8 cellular contexts compared by ENCODE assay signal in the genomic region with DNA sequence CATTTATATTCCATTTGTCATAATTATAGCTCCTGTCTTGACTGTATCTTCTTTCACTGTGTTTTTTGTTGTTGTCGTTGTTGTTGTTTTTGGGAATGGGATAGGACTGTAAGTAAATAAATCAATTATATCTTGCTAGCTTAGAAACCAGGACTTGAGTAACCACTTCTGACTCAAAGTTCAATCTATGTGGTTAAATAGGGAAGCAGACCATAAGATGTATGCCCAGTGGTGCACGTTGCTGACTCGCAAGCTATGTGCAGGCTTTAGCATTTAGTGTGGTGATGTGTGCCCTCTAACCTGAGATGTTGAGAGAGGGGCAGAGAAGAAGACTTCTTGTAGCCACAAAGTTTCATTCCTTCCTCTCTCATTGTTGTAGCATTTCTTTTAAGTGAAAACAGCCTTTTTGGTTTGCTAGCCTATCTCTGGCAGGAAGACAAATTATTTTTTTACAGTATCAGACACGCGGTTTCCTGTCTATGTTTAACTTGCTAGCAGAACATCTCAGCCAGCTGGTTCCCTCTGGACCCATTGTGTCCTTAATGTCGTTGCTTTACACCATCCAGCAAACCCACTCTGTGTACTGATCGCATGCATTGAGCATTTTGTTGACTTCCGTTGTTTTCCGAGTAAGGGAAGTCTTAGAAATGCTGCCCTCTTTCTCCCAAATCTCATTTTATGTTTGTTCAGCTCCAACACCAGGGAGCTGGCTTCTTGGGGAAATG. TPM values are rescaled to one million over a fixed set of nuclear protein-coding genes. Genes with fewer than 3 reads are reported as not detected.
DNase-seq lines count a peak whose midpoint lies in the region; ATAC-seq, FAIRE-seq and TF ChIP-seq lines count a peak whose summit lies in the region.

No MANE protein-coding gene starts in this region.

- DNase-seq in A673 (ENCODE audit: low spot score) (peak; percentile 84), SIG-M5 treated with dmso at 0.1 percent for 504 hours (lab: John Stamatoyannopoulos, UW; ENCODE audit: unreplicated experiment) (peak; percentile 72), bronchial epithelial cell (ENCODE audit: low read depth) (peak; percentile 78), HepG2 (ENCODE audit: low spot score) (peak; percentile 32), transverse colon (no peak), DMS 273 treated with DMSO at 0.1 percent for 48 hours (lab: John Stamatoyannopoulos, UW) (no peak)

- no peak overlapping the region for H3K9ac ChIP-seq in HepG2 (ENCODE audit: insufficient read depth, low read depth, low read length)

- H4K20me1 ChIP-seq in HepG2 (ENCODE audit: insufficient read depth, low read length) = peaks cover 90% of the 10 kb centered on the region

- H3K36me3 ChIP-seq in A673 (ENCODE audit: insufficient read depth, low read length, poor library complexity, severe bottlenecking) (no peaks in the 10 kb centered on the region), bronchial epithelial cell (ENCODE audit: control insufficient read depth, insufficient read depth, low read length) (peaks cover 2% of the 10 kb centered on the region), HepG2 (replicated peaks in 1 of 2; ENCODE audit: control insufficient read depth in 1 of 2, insufficient read depth in 2 of 2, low read length in 2 of 2) (peaks cover 47 to 98% of the 10 kb centered on the region in 2 experiments), transverse colon (peaks cover 0 to 19% (median 4%) of the 10 kb centered on the region in 4 donors)

- no peak for FAIRE-seq in bronchial epithelial cell (lab: Jason Lieb, UNC)
- peak; percentile 15 for FAIRE-seq in HepG2 (lab: Jason Lieb, UNC)

- no peaks in the 10 kb centered on the region for H3K27me3 ChIP-seq in A673 (replicated peaks; ENCODE audit: insufficient read depth, low read depth, low read length, poor library complexity)
- no peaks in the 10 kb centered on the region for H3K27me3 ChIP-seq in bronchial epithelial cell (ENCODE audit: control insufficient read depth, insufficient read depth, low read length)
- H3K27me3 ChIP-seq in HepG2 (ENCODE audit: control insufficient read depth in 1 of 2, insufficient read depth in 2 of 2, low read length in 2 of 2) = no peaks in the 10 kb centered on the region
- H3K27me3 ChIP-seq in transverse colon = no peaks in the 10 kb centered on the region

- WGBS in HepG2 (ENCODE audit: low lambda C conversion rate) = 80% methylated on average over 9 of the region's 9 CpGs
- WGBS in transverse colon (ENCODE audit: low coverage in 1 of 2), 2 donors = 52 to 56% methylated on average over 5 to 9 of the region's 9 CpGs

- ATAC-seq in GM19324 (IDR thresholded peaks at IDR 0.05; ENCODE audit: low FRiP score, unreplicated experiment) (peak; percentile 83), HG03196 (IDR thresholded peaks at IDR 0.05; ENCODE audit: unreplicated experiment) (peak; percentile 94), HepG2 (peak; percentile 17; the same call in 2 of the 3 replicates)

- H3K4me2 ChIP-seq in HepG2 (ENCODE audit: low read depth, low read length) = no peak overlapping the region

- POLR2A ChIA-PET in A673 (lab: Charles Lee; ENCODE audit: low non-redundant PET) = no interaction called here
- POLR2A ChIA-PET in HepG2 (lab: Yijun Ruan, JAX) = interaction anchor here (0.9 to 1.5 kb wide), 2 partner anchors 52 to 399 kb away, joined by 3 to 6 read pairs; partner anchors contain the start of gene TGFBR2

- peaks cover 92% of the 10 kb centered on the region for H3K79me2 ChIP-seq in HepG2 (ENCODE audit: insufficient read depth, low read length)

- H3K4me3 ChIP-seq in A673 (ENCODE audit: low read depth, low read length, poor library complexity, severe bottlenecking) (peak overlapping the region; percentile 5), bronchial epithelial cell (ENCODE audit: low read depth, low read length) (no peak overlapping the region), HepG2 (replicated peaks in 1 of 3; ENCODE audit: insufficient read depth in 1 of 3, low read depth in 2 of 3, low read length in 3 of 3) (no peak overlapping the region), transverse colon (peak overlapping the region in 1 of 4 donors; percentile 0)

- peak; percentile 42 for TF ChIP-seq CTCF in A673 (conservative IDR thresholded peaks at IDR 0.05; ENCODE audit: low read depth, low read length)
- TF ChIP-seq CTCF in bronchial epithelial cell (IDR thresholded peaks at IDR 0.05; ENCODE audit: insufficient read depth, low read length, severe bottlenecking) = no peak
- TF ChIP-seq CTCF in HepG2 (CRISPR knock-in tag; IDR thresholded peaks at IDR 0.05) = no peak
- TF ChIP-seq CTCF in transverse colon (IDR thresholded peaks at IDR 0.05) = no peak

- H2AFZ ChIP-seq in HepG2 (ENCODE audit: low read length) = no peak overlapping the region

- BruUV-seq in A673 (replicated peaks; lab: Mats Ljungman, UMichigan) (no TSS peak), HepG2 (replicated peaks; lab: Mats Ljungman, UMichigan) (TSS peak; percentile 3)

- H3K4me1 ChIP-seq in A673 (ENCODE audit: insufficient read depth, low read length, poor library complexity, severe bottlenecking) (peaks cover 98% of the 10 kb centered on the region), HepG2 (ENCODE audit: insufficient read depth, low read length) (peaks cover 74% of the 10 kb centered on the region), transverse colon (peaks cover 14 to 76% (median 37%) of the 10 kb centered on the region in 4 donors)

- TF ChIP-seq POLR2A in HepG2 (IDR thresholded peaks at IDR 0.05; ENCODE audit: insufficient read depth in 1 of 2, low read depth in 2 of 2, low read length in 2 of 2) = no peak
- TF ChIP-seq POLR2A in transverse colon (IDR thresholded peaks at IDR 0.05) = peak; percentile 8

- no peak for TF ChIP-seq RAD21 in HepG2 (CRISPR knock-in tag; IDR thresholded peaks at IDR 0.05)

- H3K9me3 ChIP-seq in A673 (ENCODE audit: low read depth, low read length, poor library complexity, severe bottlenecking) (no peaks in the 10 kb centered on the region), HepG2 (ENCODE audit: low read length) (no peaks in the 10 kb centered on the region), transverse colon (no peaks in the 10 kb centered on the region)

- TF ChIP-seq EP300 in HepG2 (IDR thresholded peaks at IDR 0.05; ENCODE audit: low read depth in 2 of 2, low read length in 2 of 2) = no peak
- no peak for TF ChIP-seq EP300 in HepG2 (CRISPR knock-in tag; IDR thresholded peaks at IDR 0.05; ENCODE audit: borderline replicate concordance)
- no peak for TF ChIP-seq EP300 in transverse colon (IDR thresholded peaks at IDR 0.05; ENCODE audit: low read depth)

- intact Hi-C loops in A673 (cut with micrococcal nuclease; ENCODE audit: unreplicated experiment) = loop anchor here (5.0 kb wide), 1 partner anchor 34 kb away; no protein-coding TSS in a partner anchor
- intact Hi-C loops in HepG2 (cut with micrococcal nuclease; ENCODE audit: unreplicated experiment) = loop anchor here (5.0 kb wide), 1 partner anchor 616 kb away; no protein-coding TSS in a partner anchor
- intact Hi-C loops in transverse colon (cut with DNase I; ENCODE audit: low total_unique reads) = no loop called here

- CTCF ChIA-PET in A673 (lab: Charles Lee) = interaction anchor here (0.5 to 1.7 kb wide), 2 partner anchors 33 to 624 kb away, joined by 4 to 10 read pairs; no protein-coding TSS in a partner anchor
- CTCF ChIA-PET in HepG2 (lab: Yijun Ruan, JAX; ENCODE audit: low intra/inter-chr PET ratio, low total read pairs) = no interaction called here

- peak overlapping the region; percentile 92 for H3K27ac ChIP-seq in A673 (ENCODE audit: low read depth, low read length, poor library complexity, severe bottlenecking)
- H3K27ac ChIP-seq in HepG2 (ENCODE audit: extremely low read length, insufficient read depth, low read length) = peak overlapping the region; percentile 34
- peak overlapping the region; percentile 68 to 83 (median 78) for H3K27ac ChIP-seq in transverse colon

- in situ Hi-C loops in HepG2 (cut with HindIII; ENCODE audit: extremely low pct_ligation_motif_present, low pct_unique_long_range_greater_than_20kb) (no loop called here), transverse colon (cut with MboI; ENCODE audit: low pct_ligation_motif_present in 1 of 4, low pct_unique_long_range_greater_than_20kb in 1 of 4, low sequenced_read_pairs in 3 of 4) (no loop called here)

RNA-seq across cellular contexts. Expression of gene TGFBR2, which starts 52.1 kb away (rescaled TPM):
- total RNA-seq in A673 (2021) (16.1 TPM in 2 replicates), bronchial epithelial cell (16.0 and 25.5 TPM in 2 replicates), HepG2 (2016; rRNA removed; fragmentation: Illumina TruSeq; extraction: Trizol) (68.1 and 82.2 TPM in 2 replicates), transverse colon (100 to 1,000 TPM in 2 of 4 donors, 10 to 100 TPM in 2; 63.2 to 179 (median 98.5) TPM)
- total RNA-seq in HepG2 (2016; cell fraction: cytosol; rRNA removed; fragmentation: Illumina TruSeq; extraction: Trizol; ENCODE audit: low read depth) = 25.9 and 27.4 TPM in 2 replicates
- total RNA-seq in HepG2 (2016; cell fraction: insoluble cytoplasmic fraction; rRNA removed; fragmentation: Illumina TruSeq; extraction: Trizol) = 66.0 and 82.3 TPM in 2 replicates
- total RNA-seq in HepG2 (2016; cell fraction: membrane; rRNA removed; fragmentation: Illumina TruSeq; extraction: Trizol) = 67.6 and 68.8 TPM in 2 replicates
- 134 and 135 TPM in 2 replicates for total RNA-seq in HepG2 (2016; cell fraction: nucleus; rRNA removed; fragmentation: Illumina TruSeq; extraction: Trizol)
- polyA plus RNA-seq in HepG2 (2011; rRNA removed) = 187 and 204 TPM in 2 replicates
- 141 and 194 TPM in 2 replicates for polyA plus RNA-seq in HepG2 (2011; cell fraction: cytosol; rRNA removed)
- polyA plus RNA-seq in HepG2 (2011; cell fraction: nucleus; rRNA removed) = 105 and 123 TPM in 2 replicates
- polyA plus RNA-seq in HepG2 (2012) = 125 and 162 TPM in 2 replicates
- polyA plus RNA-seq in HepG2 (2016; cell fraction: cytosol; fragmentation: Illumina TruSeq; extraction: Trizol; ENCODE audit: low read depth) = 8.6 and 9.7 TPM in 2 replicates
- polyA plus RNA-seq in HepG2 (2016; cell fraction: insoluble cytoplasmic fraction; fragmentation: Illumina TruSeq; extraction: Trizol; ENCODE audit: low read depth) = 68.0 and 70.0 TPM in 2 replicates
- 38.2 and 38.9 TPM in 2 replicates for polyA plus RNA-seq in HepG2 (2016; cell fraction: membrane; fragmentation: Illumina TruSeq; extraction: Trizol; ENCODE audit: low read depth)
- 134 and 138 TPM in 2 replicates for polyA plus RNA-seq in HepG2 (2016; cell fraction: nucleus; fragmentation: Illumina TruSeq; extraction: Trizol; ENCODE audit: insufficient read depth, low read depth)
- 24.1 and 399 TPM in 2 replicates for polyA minus RNA-seq in HepG2 (2011; rRNA and poly(A)+ RNA removed; ENCODE audit: low replicate concordance)
- 188 and 237 TPM in 2 replicates for polyA minus RNA-seq in HepG2 (2011; cell fraction: cytosol; rRNA and poly(A)+ RNA removed)
- 353 and 432 TPM in 2 replicates for polyA minus RNA-seq in HepG2 (2011; cell fraction: nucleus; rRNA and poly(A)+ RNA removed)

Comparison
In these comparisons a context has a peak if more than half of its experiments do, and no peak if none do; other contexts are left out.
1. DNase-seq: peak in A673 (single experiment), SIG-M5 treated with dmso at 0.1 percent for 504 hours (single experiment), bronchial epithelial cell (single experiment) and HepG2 (single experiment); none in transverse colon (single experiment) and DMS 273 treated with DMSO at 0.1 percent for 48 hours (single experiment).
2. H3K27ac ChIP-seq: peak in every context shown above with its lines; median percentile 92 in A673; 78 in transverse colon; 34 in HepG2.
3. ATAC-seq: peak in every context shown above with its lines; median percentile 94 in HG03196; 83 in GM19324; 17 in HepG2.